16 cellular contexts compared by ENCODE assay signal in genomic region chr20:35010405-35011192, GRCh38. TPM values are rescaled to one million over a fixed set of nuclear protein-coding genes. Genes with fewer than 3 reads are reported as not detected.
DNase-seq lines count a peak whose midpoint lies in the region; ATAC-seq and TF ChIP-seq lines count a peak whose summit lies in the region.
"Had no signal": no experiment of that assay in that cellular context is flagged by ENCODE, and none has a peak within 500 bp of the region (broad histone marks: within the 10 kb centered on the region; RNA-seq: fewer than 3 reads in every experiment).

No MANE protein-coding gene starts in this region.

- H3K36me3 Mint-ChIP-seq in activated T-cell treated with anti-CD3 and anti-CD28 coated beads, Interleukin-2, amount 50 U/mL, for 24 hours (ENCODE audit: low read depth): peaks cover 99% of the 10 kb centered on the region
- H3K36me3 Mint-ChIP-seq in activated T-cell treated with anti-CD3 and anti-CD28 coated beads, Interleukin-2, amount 50 U/mL, for 4 hours (ENCODE audit: insufficient read depth): peaks cover 37% of the 10 kb centered on the region
- peaks cover 48% of the 10 kb centered on the region for H3K36me3 Mint-ChIP-seq in activated T-helper 1 cell treated with anti-CD3 and anti-CD28 coated beads, Interleukin-12 subunit alpha, Interleukin-12 subunit beta, Interleukin-2, Interleukin-4 antibody, amounts not matched to agents 30 ng/mL and 10 ng/mL and 1 ng/mL, durations not matched to agents 14 hours and 24 hours and 36 hours (ENCODE audit: low read depth)
- peaks cover 100% of the 10 kb centered on the region for H3K36me3 Mint-ChIP-seq in stimulated activated effector memory CD8-positive, alpha-beta T cell treated with anti-CD3 and anti-CD28 coated beads, Interleukin-12 subunit alpha, Interleukin-12 subunit beta, amount 100 ng/mL, for 72 hours
- H3K36me3 Mint-ChIP-seq in endothelial cell (ENCODE audit: low read depth, unreplicated experiment): peaks cover 53% of the 10 kb centered on the region

- no peaks in the 10 kb centered on the region for H3K9me3 Mint-ChIP-seq in activated T-cell treated with anti-CD3 and anti-CD28 coated beads, Interleukin-2, amount 50 U/mL, for 24 hours
- H3K9me3 Mint-ChIP-seq in activated T-cell treated with anti-CD3 and anti-CD28 coated beads, Interleukin-2, amount 50 U/mL, for 4 hours: no peaks in the 10 kb centered on the region
- H3K9me3 Mint-ChIP-seq in activated T-helper 1 cell treated with anti-CD3 and anti-CD28 coated beads, Interleukin-12 subunit alpha, Interleukin-12 subunit beta, Interleukin-2, Interleukin-4 antibody, amounts not matched to agents 30 ng/mL and 10 ng/mL and 1 ng/mL, durations not matched to agents 14 hours and 24 hours and 36 hours: no peaks in the 10 kb centered on the region
- H3K9me3 Mint-ChIP-seq in stimulated activated effector memory CD8-positive, alpha-beta T cell treated with anti-CD3 and anti-CD28 coated beads, Interleukin-12 subunit alpha, Interleukin-12 subunit beta, amount 100 ng/mL, for 72 hours: no peaks in the 10 kb centered on the region
- no peaks in the 10 kb centered on the region for H3K9me3 Mint-ChIP-seq in endothelial cell (ENCODE audit: unreplicated experiment)
- H3K9me3 Mint-ChIP-seq: naive thymus-derived CD8-positive, alpha-beta T cell had no signal

- intact Hi-C loops in activated T-helper 1 cell treated with anti-CD3 and anti-CD28 coated beads, Interleukin-12 subunit alpha, Interleukin-12 subunit beta, Interleukin-2, Interleukin-4 antibody, amounts not matched to agents 30 ng/mL and 10 ng/mL and 1 ng/mL, durations not matched to agents 14 hours and 24 hours and 36 hours (cut with micrococcal nuclease): no loop called here

- no peak for ATAC-seq in activated T-cell treated with anti-CD3 and anti-CD28 coated beads, Interleukin-2, amount 50 U/mL, for 4 hours
- no peak for ATAC-seq in stimulated activated effector memory CD8-positive, alpha-beta T cell treated with anti-CD3 and anti-CD28 coated beads, Interleukin-12 subunit alpha, Interleukin-12 subunit beta, amount 100 ng/mL, for 72 hours
- ATAC-seq in HG03354 (IDR thresholded peaks at IDR 0.05; ENCODE audit: poor library complexity, severe bottlenecking, unreplicated experiment): no peak
- ATAC-seq: naive thymus-derived CD8-positive, alpha-beta T cell had no signal

- no peak for TF ChIP-seq CTCF in endothelial cell (IDR thresholded peaks at IDR 0.05; ENCODE audit: unreplicated experiment)

- no peaks in the 10 kb centered on the region for H3K27me3 Mint-ChIP-seq in activated T-cell treated with anti-CD3 and anti-CD28 coated beads, Interleukin-2, amount 50 U/mL, for 24 hours
- no peaks in the 10 kb centered on the region for H3K27me3 Mint-ChIP-seq in activated T-cell treated with anti-CD3 and anti-CD28 coated beads, Interleukin-2, amount 50 U/mL, for 4 hours (ENCODE audit: low read depth)
- H3K27me3 Mint-ChIP-seq in activated T-helper 1 cell treated with anti-CD3 and anti-CD28 coated beads, Interleukin-12 subunit alpha, Interleukin-12 subunit beta, Interleukin-2, Interleukin-4 antibody, amounts not matched to agents 30 ng/mL and 10 ng/mL and 1 ng/mL, durations not matched to agents 14 hours and 24 hours and 36 hours (ENCODE audit: insufficient read depth): no peaks in the 10 kb centered on the region
- peaks cover 4% of the 10 kb centered on the region for H3K27me3 Mint-ChIP-seq in endothelial cell (ENCODE audit: unreplicated experiment)
- H3K27me3 Mint-ChIP-seq: naive thymus-derived CD8-positive, alpha-beta T cell had no signal

- DNase-seq in activated T-cell treated with anti-CD3 and anti-CD28 coated beads, Interleukin-2, amount 50 U/mL, for 24 hours: peak; percentile 18
- no peak for DNase-seq in activated T-cell treated with anti-CD3 and anti-CD28 coated beads, Interleukin-2, amount 50 U/mL, for 4 hours
- DNase-seq in activated T-helper 1 cell treated with anti-CD3 and anti-CD28 coated beads, Interleukin-12 subunit alpha, Interleukin-12 subunit beta, Interleukin-2, Interleukin-4 antibody, amounts not matched to agents 30 ng/mL and 10 ng/mL and 1 ng/mL, durations not matched to agents 14 hours and 24 hours and 36 hours (ENCODE audit: low spot score): no peak
- peak; percentile 7 for DNase-seq in hepatic stellate cell (ENCODE audit: low spot score)
- no peak for DNase-seq in stimulated activated effector memory CD8-positive, alpha-beta T cell treated with anti-CD3 and anti-CD28 coated beads, Interleukin-12 subunit alpha, Interleukin-12 subunit beta, amount 100 ng/mL, for 72 hours (ENCODE audit: low spot score in 2 of 2)
- no peak for DNase-seq in endothelial cell (ENCODE audit: low spot score)
- DNase-seq in globus pallidus (ENCODE audit: low spot score): no peak
- DNase-seq: anterior cingulate cortex; GDM1; hippocampal formation; Karpas-422; naive thymus-derived CD8-positive, alpha-beta T cell; NCI-H345; stimulated activated CD8-positive, alpha-beta memory T cell treated with anti-CD3 and anti-CD28 coated beads, Interleukin-4, amount 100 ng/mL, for 48 hours had no signal

- H3K4me1 Mint-ChIP-seq in activated T-cell treated with anti-CD3 and anti-CD28 coated beads, Interleukin-2, amount 50 U/mL, for 24 hours (ENCODE audit: low read depth): no peaks in the 10 kb centered on the region
- H3K4me1 Mint-ChIP-seq in activated T-cell treated with anti-CD3 and anti-CD28 coated beads, Interleukin-2, amount 50 U/mL, for 4 hours (ENCODE audit: low read depth): no peaks in the 10 kb centered on the region
- peaks cover 15% of the 10 kb centered on the region for H3K4me1 Mint-ChIP-seq in activated T-helper 1 cell treated with anti-CD3 and anti-CD28 coated beads, Interleukin-12 subunit alpha, Interleukin-12 subunit beta, Interleukin-2, Interleukin-4 antibody, amounts not matched to agents 30 ng/mL and 10 ng/mL and 1 ng/mL, durations not matched to agents 14 hours and 24 hours and 36 hours (ENCODE audit: low read depth)
- peaks cover 7% of the 10 kb centered on the region for H3K4me1 Mint-ChIP-seq in stimulated activated effector memory CD8-positive, alpha-beta T cell treated with anti-CD3 and anti-CD28 coated beads, Interleukin-12 subunit alpha, Interleukin-12 subunit beta, amount 100 ng/mL, for 72 hours
- peaks cover 3% of the 10 kb centered on the region for H3K4me1 Mint-ChIP-seq in endothelial cell (ENCODE audit: unreplicated experiment)

- peak overlapping the region; percentile 72 for H3K27ac Mint-ChIP-seq in activated T-cell treated with anti-CD3 and anti-CD28 coated beads, Interleukin-2, amount 50 U/mL, for 24 hours
- peak overlapping the region; percentile 21 for H3K27ac Mint-ChIP-seq in activated T-helper 1 cell treated with anti-CD3 and anti-CD28 coated beads, Interleukin-12 subunit alpha, Interleukin-12 subunit beta, Interleukin-2, Interleukin-4 antibody, amounts not matched to agents 30 ng/mL and 10 ng/mL and 1 ng/mL, durations not matched to agents 14 hours and 24 hours and 36 hours
- peak overlapping the region; percentile 75 for H3K27ac Mint-ChIP-seq in stimulated activated effector memory CD8-positive, alpha-beta T cell treated with anti-CD3 and anti-CD28 coated beads, Interleukin-12 subunit alpha, Interleukin-12 subunit beta, amount 100 ng/mL, for 72 hours
- H3K27ac Mint-ChIP-seq in endothelial cell (ENCODE audit: unreplicated experiment): no peak overlapping the region

- no peak overlapping the region for H3K4me3 Mint-ChIP-seq in activated T-cell treated with anti-CD3 and anti-CD28 coated beads, Interleukin-2, amount 50 U/mL, for 24 hours
- no peak overlapping the region for H3K4me3 Mint-ChIP-seq in activated T-cell treated with anti-CD3 and anti-CD28 coated beads, Interleukin-2, amount 50 U/mL, for 4 hours
- no peak overlapping the region for H3K4me3 Mint-ChIP-seq in activated T-helper 1 cell treated with anti-CD3 and anti-CD28 coated beads, Interleukin-12 subunit alpha, Interleukin-12 subunit beta, Interleukin-2, Interleukin-4 antibody, amounts not matched to agents 30 ng/mL and 10 ng/mL and 1 ng/mL, durations not matched to agents 14 hours and 24 hours and 36 hours
- H3K4me3 Mint-ChIP-seq in stimulated activated effector memory CD8-positive, alpha-beta T cell treated with anti-CD3 and anti-CD28 coated beads, Interleukin-12 subunit alpha, Interleukin-12 subunit beta, amount 100 ng/mL, for 72 hours: no peak overlapping the region
- no peak overlapping the region for H3K4me3 Mint-ChIP-seq in endothelial cell (ENCODE audit: unreplicated experiment)
- H3K4me3 Mint-ChIP-seq: naive thymus-derived CD8-positive, alpha-beta T cell had no signal

RNA-seq across cellular contexts. Expression of gene MYH7B, which starts 54.9 kb away (rescaled TPM):
- under 1 TPM; 0.10 to 0.60 (median 0.37) TPM for total RNA-seq in activated T-cell treated with anti-CD3 and anti-CD28 coated beads, Interleukin-2, amount 50 U/mL, for 4 hours
- total RNA-seq in activated T-helper 1 cell treated with anti-CD3 and anti-CD28 coated beads, Interleukin-12 subunit alpha, Interleukin-12 subunit beta, Interleukin-2, Interleukin-4 antibody, amounts not matched to agents 30 ng/mL and 10 ng/mL and 1 ng/mL, durations not matched to agents 14 hours and 24 hours and 36 hours: 0.20 and 0.44 TPM in 2 replicates
- total RNA-seq in endothelial cell (ENCODE audit: unreplicated experiment): 0.51 TPM
- total RNA-seq: SJSA1 had no signal

RNA-seq across cellular contexts. Expression of gene GSS, which starts 55.0 kb away (rescaled TPM):
- 10 to 100 TPM; 47.8 to 56.2 (median 51.3) TPM for total RNA-seq in activated T-cell treated with anti-CD3 and anti-CD28 coated beads, Interleukin-2, amount 50 U/mL, for 4 hours
- total RNA-seq in activated T-helper 1 cell treated with anti-CD3 and anti-CD28 coated beads, Interleukin-12 subunit alpha, Interleukin-12 subunit beta, Interleukin-2, Interleukin-4 antibody, amounts not matched to agents 30 ng/mL and 10 ng/mL and 1 ng/mL, durations not matched to agents 14 hours and 24 hours and 36 hours: 64.1 and 68.0 TPM in 2 replicates
- 48.3 TPM for total RNA-seq in endothelial cell (ENCODE audit: unreplicated experiment)

Comparison
In these comparisons a context has a peak if more than half of its experiments do, and no peak if none do; other contexts are left out.
1. DNase-seq: peak in activated T-cell treated with anti-CD3 and anti-CD28 coated beads, Interleukin-2, amount 50 U/mL, for 24 hours (single experiment) and hepatic stellate cell (single experiment); none in activated T-cell treated with anti-CD3 and anti-CD28 coated beads, Interleukin-2, amount 50 U/mL, for 4 hours (single experiment), activated T-helper 1 cell treated with anti-CD3 and anti-CD28 coated beads, Interleukin-12 subunit alpha, Interleukin-12 subunit beta, Interleukin-2, Interleukin-4 antibody, amounts not matched to agents 30 ng/mL and 10 ng/mL and 1 ng/mL, durations not matched to agents 14 hours and 24 hours and 36 hours (single experiment), stimulated activated effector memory CD8-positive, alpha-beta T cell treated with anti-CD3 and anti-CD28 coated beads, Interleukin-12 subunit alpha, Interleukin-12 subunit beta, amount 100 ng/mL, for 72 hours (0 of 2), endothelial cell (single experiment) and globus pallidus (single experiment).